In the genomic region with DNA sequence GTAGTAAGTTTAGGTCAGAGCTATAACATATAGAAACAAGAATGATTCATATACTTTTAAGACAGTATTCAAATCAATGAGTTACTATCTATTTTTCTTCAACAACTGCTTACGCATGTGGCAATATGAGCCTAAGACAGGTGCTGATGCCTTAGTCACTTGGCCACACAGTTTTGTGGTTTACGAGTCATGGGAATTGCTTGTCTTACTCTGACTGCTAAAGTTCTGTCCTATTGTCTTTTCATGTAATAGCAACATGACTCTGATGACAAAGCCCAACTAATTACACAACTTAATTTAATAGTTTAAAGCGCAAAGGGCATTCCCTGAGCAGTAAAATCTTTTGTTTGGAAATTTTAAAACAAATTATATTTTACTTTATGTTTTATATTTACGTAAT, we compare ENCODE assay signal across 9 cellular contexts.
DNase-seq lines count a peak whose midpoint lies in the region; ATAC-seq and TF ChIP-seq lines count a peak whose summit lies in the region.
"Had no signal": no experiment of that assay in that cellular context is flagged by ENCODE, and none has a peak within 500 bp of the region (broad histone marks: within the 10 kb centered on the region; RNA-seq: fewer than 3 reads in every experiment).

No MANE protein-coding gene starts in this region.

- no peak for DNase-seq in natural killer cell treated with Interleukin-12 subunit alpha and Interleukin-12 subunit beta and Interleukin-15 and Interleukin-18, amount 100 ng/mL, for 72 hours (ENCODE audit: low spot score)
- DNase-seq in natural killer cell, result no peak
- peak; percentile 28 for DNase-seq in dermis blood vessel endothelial cell
- peak in 1 of 2 donors; percentile 60 for DNase-seq in uterus
- no peak for DNase-seq in cortex of kidney (lab: John Stamatoyannopoulos, UW)
- no peak for DNase-seq in Right ventricle myocardium inferior (ENCODE audit: missing footprints)

- no peaks in the 10 kb centered on the region for H3K27me3 ChIP-seq in uterus
- H3K27me3 ChIP-seq: cardiac muscle cell had no signal

- no peak for TF ChIP-seq CTCF in natural killer cell (IDR thresholded peaks at IDR 0.05)
- TF ChIP-seq CTCF in uterus (IDR thresholded peaks at IDR 0.05), result no peak

- H3K27ac ChIP-seq in uterus, result peak overlapping the region; percentile 81 to 82
- H3K27ac ChIP-seq: cardiac muscle cell had no signal

- H3K4me3 Mint-ChIP-seq in natural killer cell treated with Interleukin-12 subunit alpha and Interleukin-12 subunit beta and Interleukin-15 and Interleukin-18, amount 100 ng/mL, for 72 hours, result no peak overlapping the region
- no peak overlapping the region for H3K4me3 Mint-ChIP-seq in natural killer cell

- H3K9me3 ChIP-seq in uterus, result no peaks in the 10 kb centered on the region

- TF ChIP-seq POLR2A in uterus (IDR thresholded peaks at IDR 0.05), result no peak

- no peak for TF ChIP-seq RAD21 in Ishikawa (IDR thresholded peaks at IDR 0.05; ENCODE audit: low read depth)

- ATAC-seq in natural killer cell treated with Interleukin-12 subunit alpha and Interleukin-12 subunit beta and Interleukin-15 and Interleukin-18, amount 100 ng/mL, for 72 hours, result peak; percentile 75 to 78
- ATAC-seq in natural killer cell (no peak), Right ventricle myocardium inferior (no peak), HG03139 (IDR thresholded peaks at IDR 0.05; ENCODE audit: unreplicated experiment) (no peak)

- no peak for TF ChIP-seq EP300 in Ishikawa (IDR thresholded peaks at IDR 0.05; ENCODE audit: borderline replicate concordance)

- peaks cover 2% of the 10 kb centered on the region for H3K9me3 Mint-ChIP-seq in natural killer cell treated with Interleukin-12 subunit alpha and Interleukin-12 subunit beta and Interleukin-15 and Interleukin-18, amount 100 ng/mL, for 72 hours
- H3K9me3 Mint-ChIP-seq in natural killer cell, result no peaks in the 10 kb centered on the region

- peaks cover 0 to 9% of the 10 kb centered on the region in 2 donors for H3K4me1 ChIP-seq in uterus

- no peaks in the 10 kb centered on the region for H3K36me3 ChIP-seq in uterus
- H3K36me3 ChIP-seq: cardiac muscle cell had no signal

- peaks cover 4 to 5% of the 10 kb centered on the region in 2 donors for H3K4me1 Mint-ChIP-seq in natural killer cell treated with Interleukin-12 subunit alpha and Interleukin-12 subunit beta and Interleukin-15 and Interleukin-18, amount 100 ng/mL, for 72 hours (ENCODE audit: low read depth in 2 of 2)
- peaks cover 0 to 5% of the 10 kb centered on the region in 2 donors for H3K4me1 Mint-ChIP-seq in natural killer cell

- H3K4me3 ChIP-seq in uterus, result no peak overlapping the region
- H3K4me3 ChIP-seq: cardiac muscle cell had no signal

- intact Hi-C loops in natural killer cell (cut with micrococcal nuclease) (no loop called here), uterus (cut with DNase I; ENCODE audit: low total_unique reads) (no loop called here), Right ventricle myocardium inferior (cut with DNase I) (no loop called here)

- H3K36me3 Mint-ChIP-seq in natural killer cell treated with Interleukin-12 subunit alpha and Interleukin-12 subunit beta and Interleukin-15 and Interleukin-18, amount 100 ng/mL, for 72 hours, result no peaks in the 10 kb centered on the region
- H3K36me3 Mint-ChIP-seq in natural killer cell, result no peaks in the 10 kb centered on the region

- H3K27me3 Mint-ChIP-seq in natural killer cell treated with Interleukin-12 subunit alpha and Interleukin-12 subunit beta and Interleukin-15 and Interleukin-18, amount 100 ng/mL, for 72 hours, result no peaks in the 10 kb centered on the region
- no peaks in the 10 kb centered on the region for H3K27me3 Mint-ChIP-seq in natural killer cell (ENCODE audit: low read depth in 2 of 2)

- H3K27ac Mint-ChIP-seq in natural killer cell treated with Interleukin-12 subunit alpha and Interleukin-12 subunit beta and Interleukin-15 and Interleukin-18, amount 100 ng/mL, for 72 hours, result no peak overlapping the region
- H3K27ac Mint-ChIP-seq in natural killer cell, result no peak overlapping the region

TF ChIP-seq in Ishikawa, 13 proteins besides CTCF, POLR2A, EP300 and RAD21:
- TF ChIP-seq TAF1 (IDR thresholded peaks at IDR 0.05; ENCODE audit: low read depth) (no peak), TCF12 (IDR thresholded peaks at IDR 0.05; ENCODE audit: low read depth) (0 out of 2 replicates have a peak, but pooled peaks have one; percentile 33)
TF ChIP-seq in Ishikawa: peak in this region for 1.

Comparison
In these comparisons a context has a peak if more than half of its experiments do, and no peak if none do; other contexts are left out.
1. ATAC-seq: peak in natural killer cell treated with Interleukin-12 subunit alpha and Interleukin-12 subunit beta and Interleukin-15 and Interleukin-18, amount 100 ng/mL, for 72 hours (2 of 2); none in natural killer cell (0 of 3), Right ventricle myocardium inferior (single experiment) and HG03139 (single experiment).